8 cellular contexts compared by ENCODE assay signal in the genomic region with DNA sequence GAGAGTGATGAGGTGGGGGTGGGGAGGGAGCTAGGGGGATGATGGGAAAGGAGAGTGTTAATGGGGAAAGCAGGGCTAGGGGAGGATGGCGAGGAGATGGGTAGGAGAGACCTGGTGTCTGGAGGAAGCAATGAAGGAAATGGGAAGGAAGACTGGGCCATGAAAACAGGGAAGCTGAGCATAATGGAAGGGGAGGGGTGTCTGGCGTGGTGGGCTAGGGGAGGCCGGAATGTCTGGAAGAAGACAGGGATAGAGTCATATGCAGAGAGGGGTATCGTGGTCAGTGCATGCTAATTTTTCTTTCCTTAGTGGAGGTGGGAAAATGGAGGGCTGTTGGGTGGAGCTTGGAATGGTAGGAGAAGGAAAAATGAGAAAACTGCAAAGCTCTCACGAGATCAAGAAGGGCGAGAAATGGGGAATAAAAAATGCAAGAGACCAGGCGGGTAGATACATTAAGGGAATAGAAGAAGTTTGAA. TPM values are rescaled to one million over a fixed set of nuclear protein-coding genes. Genes with fewer than 3 reads are reported as not detected.
DNase-seq lines count a peak whose midpoint lies in the region; ATAC-seq lines count a peak whose summit lies in the region.

No MANE protein-coding gene starts in this region.

- POLR2A ChIA-PET in naive thymus-derived CD4-positive, alpha-beta T cell (lab: Charles Lee): interaction anchor here (0.6 to 4.6 kb wide), 16 partner anchors 8 to 965 kb away, joined by 3 to 70 read pairs (median 5); partner anchors contain the start of genes CNPY3, CUL7, DNPH1 and KLC4

- DNase-seq in EL: peak; percentile 45
- peak; percentile 63 for DNase-seq in NCI-H146 treated with DMSO at 0.1 percent for 48 hours (lab: John Stamatoyannopoulos, UW; ENCODE audit: unreplicated experiment)
- DNase-seq in naive thymus-derived CD4-positive, alpha-beta T cell: no peak
- DNase-seq in NCI-H1417 (lab: John Stamatoyannopoulos, UW): no peak
- no peak for DNase-seq in NCI-H446 treated with DMSO at 0.1 percent for 48 hours (lab: John Stamatoyannopoulos, UW)

- H3K27ac ChIP-seq in naive thymus-derived CD4-positive, alpha-beta T cell (ENCODE audit: low read depth, low read length): peak overlapping the region; percentile 84

- peak overlapping the region; percentile 95 for H3K4me3 Mint-ChIP-seq in dendritic cell treated with granulocyte-macrophage colony-stimulating factor and Interleukin-4, amounts not matched to agents 40 ng/mL and 50 ng/mL, for 4 days
- H3K4me3 Mint-ChIP-seq in naive thymus-derived CD4-positive, alpha-beta T cell: peak overlapping the region; percentile 85 to 99 (median 92)

- H3K4me1 Mint-ChIP-seq in dendritic cell treated with granulocyte-macrophage colony-stimulating factor and Interleukin-4, amounts not matched to agents 40 ng/mL and 50 ng/mL, for 4 days (ENCODE audit: low read depth): peaks cover 75% of the 10 kb centered on the region
- H3K4me1 Mint-ChIP-seq in naive thymus-derived CD4-positive, alpha-beta T cell: peaks cover 49 to 82% (median 59%) of the 10 kb centered on the region in 7 donors

- H3K27ac Mint-ChIP-seq in dendritic cell treated with granulocyte-macrophage colony-stimulating factor and Interleukin-4, amounts not matched to agents 40 ng/mL and 50 ng/mL, for 4 days: peak overlapping the region; percentile 86
- peak overlapping the region; percentile 82 to 97 (median 92) for H3K27ac Mint-ChIP-seq in naive thymus-derived CD4-positive, alpha-beta T cell

- H3K4me1 ChIP-seq in naive thymus-derived CD4-positive, alpha-beta T cell (ENCODE audit: control insufficient read depth in 2 of 2, insufficient read depth in 2 of 2, low read length in 2 of 2): peaks cover 20 to 31% of the 10 kb centered on the region in 2 donors

- peaks cover 90% of the 10 kb centered on the region for H3K36me3 Mint-ChIP-seq in dendritic cell treated with granulocyte-macrophage colony-stimulating factor and Interleukin-4, amounts not matched to agents 40 ng/mL and 50 ng/mL, for 4 days (ENCODE audit: low read depth)
- peaks cover 0 to 31% (median 9%) of the 10 kb centered on the region in 5 donors for H3K36me3 Mint-ChIP-seq in naive thymus-derived CD4-positive, alpha-beta T cell

- H3K9me3 ChIP-seq in naive thymus-derived CD4-positive, alpha-beta T cell (ENCODE audit: control insufficient read depth in 2 of 3, low read length in 3 of 3): no peaks in the 10 kb centered on the region

- peaks cover 3 to 60% (median 8%) of the 10 kb centered on the region in 3 experiments for H3K36me3 ChIP-seq in naive thymus-derived CD4-positive, alpha-beta T cell (ENCODE audit: control insufficient read depth in 2 of 3, insufficient read depth in 3 of 3, low read length in 3 of 3)

- no peaks in the 10 kb centered on the region for H3K27me3 Mint-ChIP-seq in dendritic cell treated with granulocyte-macrophage colony-stimulating factor and Interleukin-4, amounts not matched to agents 40 ng/mL and 50 ng/mL, for 4 days
- peaks cover 0 to 3% (median 0%) of the 10 kb centered on the region in 5 donors for H3K27me3 Mint-ChIP-seq in naive thymus-derived CD4-positive, alpha-beta T cell

- H3K27me3 ChIP-seq in naive thymus-derived CD4-positive, alpha-beta T cell (ENCODE audit: control insufficient read depth in 2 of 2, insufficient read depth in 2 of 2, low read length in 2 of 2): no peaks in the 10 kb centered on the region

- ATAC-seq in naive thymus-derived CD4-positive, alpha-beta T cell: no peak
- ATAC-seq in GM19397 (IDR thresholded peaks at IDR 0.05; ENCODE audit: unreplicated experiment): no peak
- ATAC-seq in HG02798 (IDR thresholded peaks at IDR 0.05; ENCODE audit: poor library complexity, unreplicated experiment): no peak

- intact Hi-C loops in dendritic cell treated with granulocyte-macrophage colony-stimulating factor and Interleukin-4, amounts not matched to agents 40 ng/mL and 50 ng/mL, for 4 days (cut with micrococcal nuclease): loop anchor here (1.0 to 5.0 kb wide), 3 partner anchors 30 to 797 kb away; partner anchors contain the start of genes KLC4, MRPL2, MRPS10 and PPP2R5D
- intact Hi-C loops in naive thymus-derived CD4-positive, alpha-beta T cell (cut with micrococcal nuclease): loop anchor here (1.0 to 5.0 kb wide), 18 partner anchors 8 to 1942 kb away; partner anchors contain the start of genes CUL7 (in 2 of the 2), KLC4 (in 2 of the 2), MRPL2 (in 2 of the 2) and POLR1C (in 2 of the 2)

- peak overlapping the region; percentile 73 for H3K4me3 ChIP-seq in naive thymus-derived CD4-positive, alpha-beta T cell (ENCODE audit: low read length)

- CTCF ChIA-PET in naive thymus-derived CD4-positive, alpha-beta T cell (lab: Charles Lee): interaction anchor here (0.6 to 1.5 kb wide), 4 partner anchors 10 to 121 kb away, joined by 3 to 7 read pairs (median 4); no protein-coding TSS in a partner anchor

- H3K9me3 Mint-ChIP-seq in dendritic cell treated with granulocyte-macrophage colony-stimulating factor and Interleukin-4, amounts not matched to agents 40 ng/mL and 50 ng/mL, for 4 days: no peaks in the 10 kb centered on the region
- H3K9me3 Mint-ChIP-seq in naive thymus-derived CD4-positive, alpha-beta T cell: peaks cover 0 to 1% (median 0%) of the 10 kb centered on the region in 11 donors

RNA-seq across cellular contexts. Expression of gene KLHDC3, which starts 0.4 kb away (rescaled TPM):
- total RNA-seq in naive thymus-derived CD4-positive, alpha-beta T cell: 10 to 100 TPM; 39.9 to 76.9 (median 67.4) TPM
- 100 to 1,000 TPM; 128 to 145 TPM for polyA plus RNA-seq in naive thymus-derived CD4-positive, alpha-beta T cell

RNA-seq across cellular contexts. Expression of gene MEA1, which starts 0.7 kb away (rescaled TPM):
- total RNA-seq in naive thymus-derived CD4-positive, alpha-beta T cell: 10 to 100 TPM; 20.3 to 58.0 (median 32.7) TPM
- polyA plus RNA-seq in naive thymus-derived CD4-positive, alpha-beta T cell: 10 to 100 TPM; 58.2 to 72.3 TPM

RNA-seq across cellular contexts. Expression of gene RRP36, which starts 7.0 kb away (rescaled TPM):
- 10 to 100 TPM; 25.4 to 66.3 (median 48.4) TPM for total RNA-seq in naive thymus-derived CD4-positive, alpha-beta T cell
- 10 to 100 TPM; 56.0 to 89.6 TPM for polyA plus RNA-seq in naive thymus-derived CD4-positive, alpha-beta T cell

RNA-seq across cellular contexts. Expression of gene PPP2R5D, which starts 30.1 kb away (rescaled TPM):
- total RNA-seq in naive thymus-derived CD4-positive, alpha-beta T cell: 10 to 100 TPM; 19.7 to 60.4 (median 28.2) TPM
- 10 to 100 TPM; 21.5 to 34.0 TPM for polyA plus RNA-seq in naive thymus-derived CD4-positive, alpha-beta T cell

RNA-seq across cellular contexts. Expression of gene PEX6, which starts 35.5 kb away (rescaled TPM):
- 10 to 100 TPM; 14.1 to 42.3 (median 28.0) TPM for total RNA-seq in naive thymus-derived CD4-positive, alpha-beta T cell
- polyA plus RNA-seq in naive thymus-derived CD4-positive, alpha-beta T cell: 10 to 100 TPM; 21.2 to 24.6 TPM

Comparison
In these comparisons a context has a peak if more than half of its experiments do, and no peak if none do; other contexts are left out.
1. DNase-seq: peak in EL (single experiment) and NCI-H146 treated with DMSO at 0.1 percent for 48 hours (single experiment); none in naive thymus-derived CD4-positive, alpha-beta T cell (0 of 9), NCI-H1417 (0 of 3) and NCI-H446 treated with DMSO at 0.1 percent for 48 hours (single experiment).